16 cellular contexts compared by ENCODE assay signal in the genomic region with DNA sequence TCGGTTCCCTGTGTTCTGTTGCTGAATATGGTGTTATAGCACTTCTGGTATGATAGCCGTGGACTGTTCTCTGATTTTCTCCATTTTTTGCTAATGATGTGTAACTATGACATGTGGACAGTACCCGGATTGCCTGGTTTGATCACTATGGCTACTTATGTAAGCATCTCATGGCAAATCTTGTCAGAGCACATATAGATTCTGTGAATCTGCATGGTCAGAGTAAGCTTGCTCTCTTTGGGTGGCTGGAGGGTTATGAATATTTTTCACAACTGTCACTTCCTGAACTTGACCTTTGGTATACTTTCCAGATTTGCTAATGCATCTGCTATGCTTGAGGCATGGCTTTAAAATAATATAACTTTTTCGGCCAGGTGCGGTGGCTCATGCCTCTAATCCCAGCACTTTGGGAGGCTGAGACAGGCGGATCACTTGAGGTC. TPM values are rescaled to one million over a fixed set of nuclear protein-coding genes. Genes with fewer than 3 reads are reported as not detected.
DNase-seq lines count a peak whose midpoint lies in the region; ATAC-seq and TF ChIP-seq lines count a peak whose summit lies in the region.
"Had no signal": no experiment of that assay in that cellular context is flagged by ENCODE, and none has a peak within 500 bp of the region (broad histone marks: within the 10 kb centered on the region; RNA-seq: fewer than 3 reads in every experiment).

No MANE protein-coding gene starts in this region.

- no peak for TF ChIP-seq EP300 in upper lobe of left lung (IDR thresholded peaks at IDR 0.05)

- CTCF ChIA-PET in activated B cell treated with CpG ODN at 0.5 μM for 24 hours (lab: Charles Lee), result interaction anchor here (0.8 kb wide), 1 partner anchor 278 kb away, joined by 3 read pairs; no protein-coding TSS in a partner anchor

- no peaks in the 10 kb centered on the region for H3K27me3 Mint-ChIP-seq in activated B cell treated with CpG ODN at 0.5 μM for 24 hours

- H3K9me3 Mint-ChIP-seq in activated B cell treated with CpG ODN at 0.5 μM for 24 hours, result no peaks in the 10 kb centered on the region
- H3K9me3 Mint-ChIP-seq: mesothelial cell of epicardium had no signal

- ATAC-seq in activated B cell treated with CpG ODN at 0.5 μM for 24 hours (ENCODE audit: low read depth) (no peak), GM18867 (IDR thresholded peaks at IDR 0.05; ENCODE audit: unreplicated experiment) (no peak), upper lobe of left lung (ENCODE audit: low FRiP score in 2 of 2) (no peak)

- POLR2A ChIA-PET in activated B cell treated with CpG ODN at 0.5 μM for 24 hours (lab: Charles Lee), result no interaction called here

- H3K36me3 ChIP-seq in ACC112 (ENCODE audit: insufficient read depth, low read length) (no peaks in the 10 kb centered on the region), upper lobe of left lung (no peaks in the 10 kb centered on the region)
- H3K36me3 ChIP-seq: uterus had no signal

- DNase-seq in HFF-Myc (ENCODE audit: extremely low read depth, low read depth) (peak; percentile 45), activated B cell treated with CpG ODN at 0.5 μM for 24 hours (no peak), fibroblast of the aortic adventitia (ENCODE audit: low read depth) (peak; percentile 52), UCSD-AML1 (lab: John Stamatoyannopoulos, UW; ENCODE audit: unreplicated experiment) (no peak), DMS153 (lab: John Stamatoyannopoulos, UW) (no peak), upper lobe of left lung (no peak)
- DNase-seq: AML-193, DND-41, dorsolateral prefrontal cortex, KG1, posterior cingulate gyrus, uterus had no signal

- peak overlapping the region; percentile 54; the same call in 1 of the 2 replicates for H3K4me3 ChIP-seq in ACC112 (ENCODE audit: low read depth, low read length)
- H3K4me3 ChIP-seq in HFF-Myc (replicated peaks; ENCODE audit: low read depth, low read length), result no peak overlapping the region
- H3K4me3 ChIP-seq in fibroblast of the aortic adventitia (ENCODE audit: low read depth, low read length), result no peak overlapping the region
- H3K4me3 ChIP-seq in upper lobe of left lung, result no peak overlapping the region
- H3K4me3 ChIP-seq: dorsolateral prefrontal cortex, uterus had no signal

- H3K4me3 Mint-ChIP-seq in activated B cell treated with CpG ODN at 0.5 μM for 24 hours, result peak overlapping the region; percentile 30
- H3K4me3 Mint-ChIP-seq: activated naive CD4-positive, alpha-beta T cell treated with anti-CD3 and anti-CD28 coated beads, Interleukin-2, amount 50 U/mL, for 24 hours; mesothelial cell of epicardium had no signal

- H3K79me2 ChIP-seq in ACC112 (ENCODE audit: control insufficient read depth, insufficient read depth, low read length, unreplicated experiment), result no peaks in the 10 kb centered on the region

- H3K27ac Mint-ChIP-seq in activated B cell treated with CpG ODN at 0.5 μM for 24 hours, result no peak overlapping the region
- H3K27ac Mint-ChIP-seq: activated naive CD4-positive, alpha-beta T cell treated with anti-CD3 and anti-CD28 coated beads, Interleukin-2, amount 50 U/mL, for 24 hours; mesothelial cell of epicardium had no signal

- H3K4me1 ChIP-seq in ACC112 (ENCODE audit: control insufficient read depth, insufficient read depth, low read length, unreplicated experiment) (peaks cover 24% of the 10 kb centered on the region), upper lobe of left lung (no peaks in the 10 kb centered on the region)
- H3K4me1 ChIP-seq: uterus had no signal

- H3K4me1 Mint-ChIP-seq in activated B cell treated with CpG ODN at 0.5 μM for 24 hours, result peaks cover 58% of the 10 kb centered on the region

- TF ChIP-seq POLR2A in upper lobe of left lung (IDR thresholded peaks at IDR 0.05), result no peak

- H3K36me3 Mint-ChIP-seq in activated B cell treated with CpG ODN at 0.5 μM for 24 hours (ENCODE audit: low read depth), result no peaks in the 10 kb centered on the region
- H3K36me3 Mint-ChIP-seq: activated naive CD4-positive, alpha-beta T cell treated with anti-CD3 and anti-CD28 coated beads, Interleukin-2, amount 50 U/mL, for 24 hours; mesothelial cell of epicardium had no signal

- H3K27ac ChIP-seq in ACC112 (ENCODE audit: low read depth, low read length) (peak overlapping the region; percentile 67), upper lobe of left lung (no peak overlapping the region)
- H3K27ac ChIP-seq: uterus had no signal

- 85 to 89% methylated on average over 5 to 6 of the region's 6 CpGs for WGBS in upper lobe of left lung, 2 donors

- TF ChIP-seq CTCF in HFF-Myc (IDR thresholded peaks at IDR 0.05; ENCODE audit: low read depth, low read length, missing control alignments), result no peak
- TF ChIP-seq CTCF in activated B cell treated with CpG ODN at 0.5 μM for 24 hours (IDR thresholded peaks at IDR 0.05), result no peak
- no peak for TF ChIP-seq CTCF in fibroblast of the aortic adventitia (IDR thresholded peaks at IDR 0.05; ENCODE audit: insufficient read depth, low read length)
- TF ChIP-seq CTCF in upper lobe of left lung (IDR thresholded peaks at IDR 0.05), result no peak

- H3K9me3 ChIP-seq in upper lobe of left lung, result no peaks in the 10 kb centered on the region
- H3K9me3 ChIP-seq: uterus had no signal

- H2AFZ ChIP-seq in ACC112 (ENCODE audit: low read length, unreplicated experiment), result peak overlapping the region; percentile 54

- intact Hi-C loops in activated B cell treated with CpG ODN at 0.5 μM for 24 hours (cut with micrococcal nuclease), result loop anchor here (2.0 to 10.0 kb wide), 3 partner anchors 91 to 815 kb away; a partner anchor contains a TSS

- H3K27me3 ChIP-seq in ACC112 (ENCODE audit: insufficient read depth, low read length), result no peaks in the 10 kb centered on the region
- no peaks in the 10 kb centered on the region for H3K27me3 ChIP-seq in upper lobe of left lung
- H3K27me3 ChIP-seq: dorsolateral prefrontal cortex, uterus had no signal

RNA-seq across cellular contexts. Expression of a gene that starts 36.8 kb away (rescaled TPM):
- total RNA-seq in activated B cell treated with CpG ODN at 0.5 μM for 24 hours (0.42 and 0.69 TPM in 2 replicates), fibroblast of the aortic adventitia (ENCODE audit: low replicate concordance) (11.2 and 80.4 TPM in 2 replicates), upper lobe of left lung (10 to 100 TPM; 19.6 to 36.5 (median 26.0) TPM)

Comparison
In these comparisons a context has a peak if more than half of its experiments do, and no peak if none do; other contexts are left out.
1. DNase-seq: peak in HFF-Myc (single experiment) and fibroblast of the aortic adventitia (single experiment); none in activated B cell treated with CpG ODN at 0.5 μM for 24 hours (single experiment), UCSD-AML1 (single experiment), DMS153 (single experiment) and upper lobe of left lung (0 of 2).